12 cellular contexts compared by ENCODE assay signal in genomic region chr3:58537412-58538301, GRCh38. TPM values are rescaled to one million over a fixed set of nuclear protein-coding genes. Genes with fewer than 3 reads are reported as not detected.
A peak's percentile ranks its signal among the peaks of the same experiment; 100 is the strongest.
DNase-seq lines count a peak whose midpoint lies in the region; ATAC-seq, FAIRE-seq and TF ChIP-seq lines count a peak whose summit lies in the region.
"Had no signal": no experiment of that assay in that cellular context is flagged by ENCODE, and none has a peak within 500 bp of the region (broad histone marks: within the 10 kb centered on the region; RNA-seq: fewer than 3 reads in every experiment).

No MANE protein-coding gene starts in this region.

- H3K9me3 ChIP-seq in GM23248 (ENCODE audit: low read depth) (no peaks in the 10 kb centered on the region), astrocyte (ENCODE audit: insufficient read depth, low read depth, low read length) (no peaks in the 10 kb centered on the region), sigmoid colon (no peaks in the 10 kb centered on the region)

- peak overlapping the region; percentile 99 for H2AFZ ChIP-seq in GM23248
- peak overlapping the region; percentile 55 for H2AFZ ChIP-seq in astrocyte (ENCODE audit: low read depth, low read length)

- intact Hi-C loops in sigmoid colon (cut with DNase I), result no loop called here
- intact Hi-C loops in natural killer cell (cut with micrococcal nuclease), result no loop called here

- DNase-seq in GM23248 (peak; percentile 20), astrocyte (ENCODE audit: low read depth) (no peak), left lobe of liver (ENCODE audit: low spot score) (peak; percentile 71), sigmoid colon (no peak), DMS 273 treated with DMSO at 0.1 percent for 48 hours (lab: John Stamatoyannopoulos, UW) (no peak), CD1c-positive myeloid dendritic cell (ENCODE audit: extremely low spot score) (no peak), natural killer cell (no peak)
- no peak for DNase-seq in activated naive CD4-positive, alpha-beta T cell (lab: John Stamatoyannopoulos, UW)
- DNase-seq: CD4-positive, alpha-beta T cell; glutamatergic neuron; naive thymus-derived CD8-positive, alpha-beta T cell; NCI-H1694 treated with DMSO at 0.1 percent for 48 hours had no signal

- H4K20me1 ChIP-seq in GM23248 (ENCODE audit: insufficient read depth), result no peaks in the 10 kb centered on the region
- H4K20me1 ChIP-seq in astrocyte (ENCODE audit: insufficient read depth, low read length), result no peaks in the 10 kb centered on the region

- no peaks in the 10 kb centered on the region for H3K36me3 ChIP-seq in GM23248 (ENCODE audit: low read depth)
- H3K36me3 ChIP-seq in astrocyte (ENCODE audit: insufficient read depth, low read length), result no peaks in the 10 kb centered on the region
- H3K36me3 ChIP-seq in sigmoid colon, result peaks cover 0 to 23% (median 13%) of the 10 kb centered on the region in 4 donors

- H3F3A ChIP-seq in GM23248 (ENCODE audit: insufficient read depth), result no peaks in the 10 kb centered on the region; the same call in 1 of the 2 replicates

- H3K4me2 ChIP-seq in GM23248 (ENCODE audit: unreplicated experiment), result peak overlapping the region; percentile 90
- H3K4me2 ChIP-seq in astrocyte (ENCODE audit: low read length), result no peak overlapping the region

- TF ChIP-seq CTCF in astrocyte (IDR thresholded peaks at IDR 0.05; ENCODE audit: insufficient read depth, low read depth, low read length) (no peak), sigmoid colon (IDR thresholded peaks at IDR 0.05) (no peak), natural killer cell (IDR thresholded peaks at IDR 0.05) (no peak)

- H3K79me2 ChIP-seq in GM23248 (ENCODE audit: insufficient read depth) (no peaks in the 10 kb centered on the region), astrocyte (ENCODE audit: insufficient read depth, low read length) (no peaks in the 10 kb centered on the region)

- ATAC-seq in left lobe of liver (peak; percentile 34), natural killer cell (no peak)
- ATAC-seq: naive thymus-derived CD8-positive, alpha-beta T cell had no signal

- in situ Hi-C loops in GM23248 (cut with MboI), result loop anchor here (10.0 kb wide), 1 partner anchor 213 kb away; no protein-coding TSS in a partner anchor

- no peak for TF ChIP-seq POLR2A in sigmoid colon (IDR thresholded peaks at IDR 0.05)

- peaks cover 23% of the 10 kb centered on the region for H3K4me1 ChIP-seq in GM23248 (ENCODE audit: insufficient read depth)
- peaks cover 12% of the 10 kb centered on the region for H3K4me1 ChIP-seq in astrocyte (ENCODE audit: insufficient read depth, low read length)
- H3K4me1 ChIP-seq in sigmoid colon, result peaks cover 0 to 36% (median 31%) of the 10 kb centered on the region in 4 donors

- peak overlapping the region; percentile 59; the same call in 1 of the 2 replicates for H3K27ac ChIP-seq in GM23248
- H3K27ac ChIP-seq in astrocyte (ENCODE audit: low read depth, low read length), result no peak overlapping the region
- H3K27ac ChIP-seq in sigmoid colon, result peak overlapping the region; percentile 83 to 86 (median 85)

- H3K4me3 Mint-ChIP-seq in astrocyte (ENCODE audit: unreplicated experiment), result no peak overlapping the region
- no peak overlapping the region for H3K4me3 Mint-ChIP-seq in natural killer cell
- H3K4me3 Mint-ChIP-seq: CD4-positive, alpha-beta T cell; naive thymus-derived CD8-positive, alpha-beta T cell had no signal

- WGBS in GM23248 (ENCODE audit: low coverage in 1 of 2, low lambda C conversion rate in 2 of 2, missing lambda C conversion rate in 2 of 2), 2 experiments, result 72 to 74% methylated on average over 4 of the region's 4 CpGs
- WGBS in sigmoid colon, 2 donors, result 35 to 67% methylated on average over 4 of the region's 4 CpGs

- FAIRE-seq in astrocyte (lab: Jason Lieb, UNC), result no peak

- H3K4me1 Mint-ChIP-seq in astrocyte (ENCODE audit: low read depth, unreplicated experiment) (peaks cover 13% of the 10 kb centered on the region), natural killer cell (peaks cover 5 to 7% of the 10 kb centered on the region in 2 donors)

- H3K27me3 Mint-ChIP-seq in astrocyte (ENCODE audit: low read depth, unreplicated experiment), result peaks cover 3% of the 10 kb centered on the region
- peaks cover 0 to 4% of the 10 kb centered on the region in 2 donors for H3K27me3 Mint-ChIP-seq in natural killer cell (ENCODE audit: low read depth in 2 of 2)
- H3K27me3 Mint-ChIP-seq: CD4-positive, alpha-beta T cell had no signal

- H3K27ac Mint-ChIP-seq in astrocyte (ENCODE audit: unreplicated experiment) (peak overlapping the region; percentile 71), natural killer cell (no peak overlapping the region)
- H3K27ac Mint-ChIP-seq: CD4-positive, alpha-beta T cell; naive thymus-derived CD8-positive, alpha-beta T cell had no signal

- H3K4me3 ChIP-seq in GM23248 (no peak overlapping the region), astrocyte (ENCODE audit: insufficient read depth, low read depth, low read length) (no peak overlapping the region), sigmoid colon (peak overlapping the region in 1 of 4 donors; percentile 51)

- no peak for TF ChIP-seq EP300 in sigmoid colon (IDR thresholded peaks at IDR 0.05)

- H3K9me2 ChIP-seq in GM23248 (ENCODE audit: insufficient read depth), result no peaks in the 10 kb centered on the region

- H3K9me3 Mint-ChIP-seq in astrocyte (ENCODE audit: unreplicated experiment), result no peaks in the 10 kb centered on the region
- H3K9me3 Mint-ChIP-seq in natural killer cell, result no peaks in the 10 kb centered on the region
- H3K9me3 Mint-ChIP-seq: CD4-positive, alpha-beta T cell; naive thymus-derived CD8-positive, alpha-beta T cell had no signal

- H3K27me3 ChIP-seq in GM23248 (replicated peaks; ENCODE audit: insufficient read depth), result no peaks in the 10 kb centered on the region
- H3K27me3 ChIP-seq in astrocyte (ENCODE audit: insufficient read depth, low read length), result no peaks in the 10 kb centered on the region
- H3K27me3 ChIP-seq in sigmoid colon, result no peaks in the 10 kb centered on the region

- peak overlapping the region; percentile 98 for H3K9ac ChIP-seq in GM23248
- H3K9ac ChIP-seq in astrocyte (ENCODE audit: low read length), result no peak overlapping the region

- H3K36me3 Mint-ChIP-seq in astrocyte (ENCODE audit: low read depth, unreplicated experiment) (peaks cover 3% of the 10 kb centered on the region), natural killer cell (no peaks in the 10 kb centered on the region)
- H3K36me3 Mint-ChIP-seq: naive thymus-derived CD8-positive, alpha-beta T cell had no signal

RNA-seq across cellular contexts. Expression of gene ACOX2, which starts 0.7 kb away (rescaled TPM):
- total RNA-seq in GM23248 (2014; rRNA removed; shearing (Covaris generic)), result 7.5 and 9.7 TPM in 2 replicates
- polyA plus RNA-seq in GM23248 (2016; fragmentation: Nextera tagmentation; extraction: Ambion mirVana) (19.9 and 23.6 TPM in 2 replicates), sigmoid colon (10 to 100 TPM in 2 of 3 donors, 1 to 10 TPM in 1; 6.9 to 18.0 (median 14.2) TPM)
- total RNA-seq in astrocyte (2.2 and 2.7 TPM in 2 replicates), left lobe of liver (285 TPM), sigmoid colon (10 to 100 TPM; 26.0 to 35.8 (median 30.5) TPM), natural killer cell (not detected)
- total RNA-seq: CD4-positive, alpha-beta T cell; naive thymus-derived CD8-positive, alpha-beta T cell had no signal
- polyA plus RNA-seq: naive thymus-derived CD8-positive, alpha-beta T cell had no signal

RNA-seq across cellular contexts. Expression of gene FAM107A, which starts 39.5 kb away (rescaled TPM):
- total RNA-seq in GM23248 (2014; rRNA removed; shearing (Covaris generic)), result 0.22 TPM in 1 of 2 replicates, not detected in the other
- polyA plus RNA-seq in GM23248 (2016; fragmentation: Nextera tagmentation; extraction: Ambion mirVana) (0.09 and 0.13 TPM in 2 replicates), sigmoid colon (10 to 100 TPM; 10.9 to 36.6 (median 18.1) TPM)
- total RNA-seq in astrocyte (not detected in 2 replicates), left lobe of liver (0.88 TPM), sigmoid colon (10 to 100 TPM; 26.3 to 56.7 (median 33.9) TPM), natural killer cell (not detected)
- total RNA-seq: CD4-positive, alpha-beta T cell; naive thymus-derived CD8-positive, alpha-beta T cell had no signal
- polyA plus RNA-seq: naive thymus-derived CD8-positive, alpha-beta T cell had no signal

RNA-seq across cellular contexts. Expression of gene KCTD6, which starts 45.8 kb away (rescaled TPM):
- total RNA-seq in GM23248 (2014; rRNA removed; shearing (Covaris generic)), result 12.3 and 13.7 TPM in 2 replicates
- polyA plus RNA-seq in GM23248 (2016; fragmentation: Nextera tagmentation; extraction: Ambion mirVana) (12.8 and 15.7 TPM in 2 replicates), sigmoid colon (10 to 100 TPM in 1 of 3 donors, 1 to 10 TPM in 2; 4.6 to 12.0 (median 6.0) TPM)
- total RNA-seq in astrocyte (7.9 and 10.0 TPM in 2 replicates), left lobe of liver (5.2 TPM), sigmoid colon (10 to 100 TPM; 11.0 to 25.3 (median 17.7) TPM), natural killer cell (10 to 100 TPM in 1 of 3 donors, 1 to 10 TPM in 2; 4.5 to 12.9 (median 7.5) TPM)

Comparison
In these comparisons a context has a peak if more than half of its experiments do, and no peak if none do; other contexts are left out.
1. DNase-seq: peak in GM23248 (single experiment) and left lobe of liver (single experiment); none in astrocyte (single experiment), sigmoid colon (single experiment), DMS 273 treated with DMSO at 0.1 percent for 48 hours (single experiment), CD1c-positive myeloid dendritic cell (single experiment), natural killer cell (single experiment) and activated naive CD4-positive, alpha-beta T cell (0 of 4).
2. RNA of gene FAM107A, which starts 39.5 kb away (total RNA-seq): 26.3 to 56.7 TPM in sigmoid colon; 0.88 TPM in left lobe of liver (single experiment), 0.22 TPM in GM23248, not detected in astrocyte and not detected in natural killer cell; every median in the first group is over 10 times any median in the second.